ENCODE assay signal across 3 cellular contexts in genomic region chr6:143860111-143860510, GRCh38.
TF ChIP-seq lines count a peak whose summit lies in the region.

No MANE protein-coding gene starts in this region.

TF ChIP-seq in GM23338, 12 proteins besides CTCF, POLR2A, EP300 and RAD21:
- TF ChIP-seq ZNF114 (CRISPR knock-in tag; IDR thresholded peaks at IDR 0.05), result no peak
- TF ChIP-seq EZH2 (IDR thresholded peaks at IDR 0.05; ENCODE audit: low read depth, unreplicated experiment), result no peak
- no peak for TF ChIP-seq EZH2phosphoT487 (IDR thresholded peaks at IDR 0.05; ENCODE audit: unreplicated experiment)
- no peak for TF ChIP-seq ETS1 (IDR thresholded peaks at IDR 0.05)
- TF ChIP-seq, protein P1, sequence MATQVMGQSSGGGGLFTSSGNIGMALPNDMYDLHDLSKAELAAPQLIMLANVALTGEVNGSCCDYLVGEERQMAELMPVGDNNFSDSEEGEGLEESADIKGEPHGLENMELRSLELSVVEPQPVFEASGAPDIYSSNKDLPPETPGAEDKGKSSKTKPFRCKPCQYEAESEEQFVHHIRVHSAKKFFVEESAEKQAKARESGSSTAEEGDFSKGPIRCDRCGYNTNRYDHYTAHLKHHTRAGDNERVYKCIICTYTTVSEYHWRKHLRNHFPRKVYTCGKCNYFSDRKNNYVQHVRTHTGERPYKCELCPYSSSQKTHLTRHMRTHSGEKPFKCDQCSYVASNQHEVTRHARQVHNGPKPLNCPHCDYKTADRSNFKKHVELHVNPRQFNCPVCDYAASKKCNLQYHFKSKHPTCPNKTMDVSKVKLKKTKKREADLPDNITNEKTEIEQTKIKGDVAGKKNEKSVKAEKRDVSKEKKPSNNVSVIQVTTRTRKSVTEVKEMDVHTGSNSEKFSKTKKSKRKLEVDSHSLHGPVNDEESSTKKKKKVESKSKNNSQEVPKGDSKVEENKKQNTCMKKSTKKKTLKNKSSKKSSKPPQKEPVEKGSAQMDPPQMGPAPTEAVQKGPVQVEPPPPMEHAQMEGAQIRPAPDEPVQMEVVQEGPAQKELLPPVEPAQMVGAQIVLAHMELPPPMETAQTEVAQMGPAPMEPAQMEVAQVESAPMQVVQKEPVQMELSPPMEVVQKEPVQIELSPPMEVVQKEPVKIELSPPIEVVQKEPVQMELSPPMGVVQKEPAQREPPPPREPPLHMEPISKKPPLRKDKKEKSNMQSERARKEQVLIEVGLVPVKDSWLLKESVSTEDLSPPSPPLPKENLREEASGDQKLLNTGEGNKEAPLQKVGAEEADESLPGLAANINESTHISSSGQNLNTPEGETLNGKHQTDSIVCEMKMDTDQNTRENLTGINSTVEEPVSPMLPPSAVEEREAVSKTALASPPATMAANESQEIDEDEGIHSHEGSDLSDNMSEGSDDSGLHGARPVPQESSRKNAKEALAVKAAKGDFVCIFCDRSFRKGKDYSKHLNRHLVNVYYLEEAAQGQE (IDR thresholded peaks at IDR 0.05; ENCODE audit: unreplicated experiment), result no peak
- no peak for TF ChIP-seq CREB1 (CRISPR knock-in tag; IDR thresholded peaks at IDR 0.05; ENCODE audit: low read depth)
- no peak for TF ChIP-seq JUNB (IDR thresholded peaks at IDR 0.05; ENCODE audit: unreplicated experiment)
TF ChIP-seq in GM23338: peak in this region for 0.

TF ChIP-seq in IMR-90, 13 proteins besides CTCF, POLR2A, EP300 and RAD21:
- no peak for TF ChIP-seq FOS (IDR thresholded peaks at IDR 0.05; ENCODE audit: low read depth, low read length)
- peak; percentile 11; the same call in 1 of the 2 replicates for TF ChIP-seq CEBPB (IDR thresholded peaks at IDR 0.05; ENCODE audit: low read depth, low read length)

TF ChIP-seq in K562, 482 proteins besides CTCF, POLR2A, EP300 and RAD21:
- TF ChIP-seq CEBPG (CRISPR knock-in tag; IDR thresholded peaks at IDR 0.05), result no peak
- TF ChIP-seq CEBPG (tag; conservative IDR thresholded peaks at IDR 0.05 in 1 of 2, IDR thresholded peaks at IDR 0.05 in 1 of 2), result peak in 1 of 2 experiments; percentile 16; a peak in 1 of 4 replicates
- TF ChIP-seq CEBPB (tag; IDR thresholded peaks at IDR 0.05), result peak; percentile 42; the same call in 1 of the 2 replicates
- TF ChIP-seq MBD2 (IDR thresholded peaks at IDR 0.05; ENCODE audit: borderline replicate concordance, low read depth), result no peak
